Comparison of ENCODE assay signal across 8 cellular contexts in genomic region chr2:178700922-178701342, GRCh38.
DNase-seq lines count a peak whose midpoint lies in the region; ATAC-seq and TF ChIP-seq lines count a peak whose summit lies in the region.

No MANE protein-coding gene starts in this region.

- no peaks in the 10 kb centered on the region for H3K36me3 Mint-ChIP-seq in Calu3 (ENCODE audit: insufficient read depth, unreplicated experiment)

- H3K9me3 ChIP-seq in Peyer's patch (no peaks in the 10 kb centered on the region), tibial nerve (no peaks in the 10 kb centered on the region)

- H3K36me3 ChIP-seq in Peyer's patch = no peaks in the 10 kb centered on the region
- H3K36me3 ChIP-seq in tibial nerve = no peaks in the 10 kb centered on the region

- DNase-seq in Calu3 (no peak), GM20000 (ENCODE audit: low spot score) (peak; percentile 31), Peyer's patch (no peak), fibroblast of peridontal ligament (ENCODE audit: extremely low read depth) (peak; percentile 52), tibial nerve (ENCODE audit: low spot score in 2 of 2) (no peak), GF-D8 (lab: John Stamatoyannopoulos, UW) (no peak)
- DNase-seq in stimulated activated naive CD8-positive, alpha-beta T cell treated with anti-CD3 and anti-CD28 coated beads, Interleukin-15, amount 100 ng/mL, for 72 hours = no peak

- WGBS in tibial nerve, 2 donors = 63 to 65% methylated on average over 9 of the region's 9 CpGs

- H3K4me3 ChIP-seq in Peyer's patch (no peak overlapping the region), tibial nerve (no peak overlapping the region)

- no peaks in the 10 kb centered on the region for H3K9me3 Mint-ChIP-seq in Calu3 (ENCODE audit: low read depth, unreplicated experiment)
- no peaks in the 10 kb centered on the region for H3K9me3 Mint-ChIP-seq in stimulated activated naive CD8-positive, alpha-beta T cell treated with anti-CD3 and anti-CD28 coated beads, Interleukin-15, amount 100 ng/mL, for 72 hours

- intact Hi-C loops in Calu3 (cut with micrococcal nuclease; ENCODE audit: unreplicated experiment) = no loop called here

- H3K27me3 Mint-ChIP-seq in Calu3 (ENCODE audit: unreplicated experiment) = no peaks in the 10 kb centered on the region
- no peaks in the 10 kb centered on the region for H3K27me3 Mint-ChIP-seq in stimulated activated naive CD8-positive, alpha-beta T cell treated with anti-CD3 and anti-CD28 coated beads, Interleukin-15, amount 100 ng/mL, for 72 hours

- TF ChIP-seq EP300 in tibial nerve (IDR thresholded peaks at IDR 0.05) = no peak

- H3K27ac ChIP-seq in Peyer's patch (no peak overlapping the region), tibial nerve (no peak overlapping the region)

- CTCF ChIA-PET in Calu3 (lab: Charles Lee) = interaction anchor here (0.6 to 1.5 kb wide), 7 partner anchors 13 to 209 kb away, joined by 3 to 4 read pairs (median 3); no protein-coding TSS in a partner anchor

- H3K27me3 ChIP-seq in Peyer's patch (no peaks in the 10 kb centered on the region), tibial nerve (no peaks in the 10 kb centered on the region)

- H3K27ac Mint-ChIP-seq in Calu3 (ENCODE audit: unreplicated experiment) = no peak overlapping the region
- H3K27ac Mint-ChIP-seq in stimulated activated naive CD8-positive, alpha-beta T cell treated with anti-CD3 and anti-CD28 coated beads, Interleukin-15, amount 100 ng/mL, for 72 hours = no peak overlapping the region

- no peaks in the 10 kb centered on the region for H3K4me1 ChIP-seq in Peyer's patch
- no peaks in the 10 kb centered on the region for H3K4me1 ChIP-seq in tibial nerve

- TF ChIP-seq CTCF in Calu3 (IDR thresholded peaks at IDR 0.05; ENCODE audit: unreplicated experiment) (peak; percentile 79), GM20000 (IDR thresholded peaks at IDR 0.05; ENCODE audit: extremely low read depth, missing control alignments) (peak; percentile 78), Peyer's patch (IDR thresholded peaks at IDR 0.05) (peak; percentile 58 to 87 (median 62)), tibial nerve (IDR thresholded peaks at IDR 0.05) (peak in 3 of 5 experiments; percentile 45 to 67 (median 47))

- no peak overlapping the region for H3K4me3 Mint-ChIP-seq in Calu3 (ENCODE audit: low read depth, unreplicated experiment)
- peak overlapping the region in 1 of 2 donors; percentile 34 for H3K4me3 Mint-ChIP-seq in stimulated activated naive CD8-positive, alpha-beta T cell treated with anti-CD3 and anti-CD28 coated beads, Interleukin-15, amount 100 ng/mL, for 72 hours

- ATAC-seq in HG02885 (IDR thresholded peaks at IDR 0.05; ENCODE audit: poor library complexity, unreplicated experiment) = no peak
- ATAC-seq in stimulated activated naive CD8-positive, alpha-beta T cell treated with anti-CD3 and anti-CD28 coated beads, Interleukin-15, amount 100 ng/mL, for 72 hours = no peak

- no TSS peak for BruUV-seq in Calu3 (replicated peaks; lab: Mats Ljungman, UMichigan)

- no peak for TF ChIP-seq POLR2A in Peyer's patch (IDR thresholded peaks at IDR 0.05)
- no peak for TF ChIP-seq POLR2A in tibial nerve (IDR thresholded peaks at IDR 0.05)

- no peaks in the 10 kb centered on the region for H3K4me1 Mint-ChIP-seq in Calu3 (ENCODE audit: low read depth, unreplicated experiment)
- no peaks in the 10 kb centered on the region for H3K4me1 Mint-ChIP-seq in stimulated activated naive CD8-positive, alpha-beta T cell treated with anti-CD3 and anti-CD28 coated beads, Interleukin-15, amount 100 ng/mL, for 72 hours

Comparison
In these comparisons a context has a peak if more than half of its experiments do, and no peak if none do; other contexts are left out.
1. DNase-seq: peak in GM20000 (single experiment) and fibroblast of peridontal ligament (single experiment); none in Calu3 (single experiment), Peyer's patch (0 of 3), tibial nerve (0 of 2), GF-D8 (single experiment) and stimulated activated naive CD8-positive, alpha-beta T cell treated with anti-CD3 and anti-CD28 coated beads, Interleukin-15, amount 100 ng/mL, for 72 hours (0 of 2).
2. Peak in every context shown above with its lines, with median percentiles within 50 percentile points of each other: CTCF ChIP-seq.